In genomic region chr6:12818324-12818723, GRCh38 we compare ENCODE assay signal across 32 cellular contexts.
DNase-seq lines count a peak whose midpoint lies in the region; ATAC-seq and TF ChIP-seq lines count a peak whose summit lies in the region.
"Had no signal": no experiment of that assay in that cellular context is flagged by ENCODE, and none has a peak within 500 bp of the region (broad histone marks: within the 10 kb centered on the region; RNA-seq: fewer than 3 reads in every experiment).

No MANE protein-coding gene starts in this region.

- TF ChIP-seq CTCF in NB4 (IDR thresholded peaks at IDR 0.05; ENCODE audit: low read depth, low read length), result no peak
- no peak for TF ChIP-seq CTCF in upper lobe of right lung (IDR thresholded peaks at IDR 0.05)

- no peaks in the 10 kb centered on the region for H3K4me1 ChIP-seq in upper lobe of right lung
- H3K4me1 ChIP-seq: colonic mucosa, parathyroid adenoma, uterus had no signal

- no peaks in the 10 kb centered on the region for H3K27me3 ChIP-seq in upper lobe of right lung
- H3K27me3 ChIP-seq: colonic mucosa, hepatocyte had no signal

- ATAC-seq in upper lobe of right lung (peak; percentile 60), GM19397 (IDR thresholded peaks at IDR 0.05; ENCODE audit: unreplicated experiment) (no peak)
- ATAC-seq: effector memory CD8-positive, alpha-beta T cell; left colon; right cardiac atrium; Right ventricle myocardium inferior; stimulated activated effector memory CD8-positive, alpha-beta T cell treated with anti-CD3 and anti-CD28 coated beads, Interleukin-12 subunit alpha, Interleukin-12 subunit beta, amount 100 ng/mL, for 72 hours had no signal

- no peaks in the 10 kb centered on the region for H3K9me3 ChIP-seq in upper lobe of right lung
- H3K9me3 ChIP-seq: colonic mucosa, uterus had no signal

- intact Hi-C loops in upper lobe of right lung (cut with DNase I), result no loop called here

- no peak for TF ChIP-seq POLR2A in NB4 (IDR thresholded peaks at IDR 0.05; ENCODE audit: extremely low read depth, insufficient read length)

- no peaks in the 10 kb centered on the region for H3K36me3 ChIP-seq in upper lobe of right lung
- H3K36me3 ChIP-seq: colonic mucosa, uterus, WERI-Rb-1 had no signal

- no peak overlapping the region for H3K27ac ChIP-seq in upper lobe of right lung
- H3K27ac ChIP-seq: colonic mucosa, hepatocyte, parathyroid adenoma, PC-9, uterus, WERI-Rb-1 had no signal

- DNase-seq in SIG-M5 treated with dmso at 0.1 percent for 504 hours (lab: John Stamatoyannopoulos, UW; ENCODE audit: unreplicated experiment) (peak; percentile 2), SIG-M5 (lab: John Stamatoyannopoulos, UW) (no peak), NB4 (ENCODE audit: low read depth) (peak; percentile 8), fibroblast of gingiva (ENCODE audit: low read depth) (peak; percentile 24), upper lobe of right lung (no peak), superior temporal gyrus (ENCODE audit: extremely low spot score) (no peak)
- DNase-seq in activated T-cell treated with anti-CD3 and anti-CD28 coated beads, Interleukin-2, amount 50 U/mL, for 48 hours, result no peak
- DNase-seq: activated CD4-positive, alpha-beta T cell treated with anti-CD3 and anti-CD28 coated beads, Interleukin-2, amount 10 ng/mL, durations not matched to agents 24 days and 14 days; activated T-cell treated with anti-CD3 and anti-CD28 coated beads, Interleukin-2, amount 50 U/mL, for 24 hours; CD8-positive, alpha-beta memory T cell; colonic mucosa; effector memory CD8-positive, alpha-beta T cell; erythroblast; H7; left colon; mammary epithelial cell; NCI-H1417 treated with DMSO at 0.1 percent for 48 hours; NCI-H2081 treated with DMSO at 0.1 percent for 48 hours; NCI-H774; PC-9; right cardiac atrium; stimulated activated CD4-positive, alpha-beta T cell treated with anti-CD3 and anti-CD28 coated beads, Interleukin-12 subunit alpha, Interleukin-12 subunit beta, amount 100 ng/mL, for 4 hours; stimulated activated CD4-positive, alpha-beta T cell treated with anti-CD3 and anti-CD28 coated beads, Interleukin-4, amount 100 ng/mL, for 24 hours; SW 1271; T-helper 9 cell; uterus; WERI-Rb-1 had no signal

- H3K4me3 ChIP-seq in NB4 (ENCODE audit: low read depth, low read length), result no peak overlapping the region
- H3K4me3 ChIP-seq in upper lobe of right lung, result no peak overlapping the region
- H3K4me3 ChIP-seq: colonic mucosa, hepatocyte, PC-9, uterus had no signal

Comparison
In these comparisons a context has a peak if more than half of its experiments do, and no peak if none do; other contexts are left out.
1. DNase-seq: peak in SIG-M5 treated with dmso at 0.1 percent for 504 hours (single experiment), NB4 (single experiment) and fibroblast of gingiva (single experiment); none in SIG-M5 (single experiment), upper lobe of right lung (single experiment), activated T-cell treated with anti-CD3 and anti-CD28 coated beads, Interleukin-2, amount 50 U/mL, for 48 hours (0 of 2) and superior temporal gyrus (single experiment).